In the genomic region with DNA sequence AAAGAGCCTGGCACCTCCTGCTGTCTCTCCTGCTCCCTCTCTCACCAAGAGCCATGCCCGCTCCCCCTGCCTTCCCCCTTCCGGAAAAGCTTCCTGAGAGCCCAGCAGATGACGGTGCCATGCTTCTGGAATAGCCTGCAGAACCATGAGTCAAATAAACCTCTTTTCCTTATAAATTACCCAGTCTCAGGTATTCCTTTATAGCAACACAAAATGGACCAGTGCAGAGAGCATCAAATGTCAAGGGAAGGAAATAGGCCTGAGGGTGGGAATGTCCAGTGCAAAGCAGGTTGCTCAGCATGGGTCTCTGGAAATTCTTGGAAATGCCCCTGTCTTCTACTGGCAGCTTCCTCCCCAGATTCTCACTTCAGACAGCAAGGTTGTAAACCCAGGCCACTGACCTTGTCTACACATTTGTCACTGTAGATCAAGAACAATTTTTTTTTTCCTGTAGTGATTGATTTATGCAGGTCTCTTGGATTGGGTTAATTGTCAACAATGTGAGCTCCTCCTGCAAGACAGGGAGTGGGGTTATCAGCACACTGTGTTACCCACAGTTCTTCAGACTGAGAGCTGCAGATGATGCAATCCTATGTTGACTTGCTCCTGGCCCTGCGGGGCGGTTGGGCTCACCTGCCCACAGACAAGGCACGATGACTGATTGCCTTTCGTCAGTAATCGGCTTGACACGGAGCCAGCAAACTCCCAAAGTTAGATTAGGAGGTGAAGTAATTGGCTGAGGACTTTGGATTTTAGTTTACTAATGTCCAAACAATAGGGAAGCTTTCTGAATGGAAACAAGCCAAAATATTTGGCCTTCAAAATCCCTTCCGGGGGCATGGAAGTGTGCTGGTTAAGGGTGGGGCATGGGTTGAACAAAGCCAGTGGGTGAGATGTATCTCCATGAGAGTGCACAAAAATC, we compare ENCODE assay signal across 1 cellular context.
TF ChIP-seq lines count a peak whose summit lies in the region.

No MANE protein-coding gene starts in this region.

TF ChIP-seq in HepG2, 621 proteins besides CTCF, POLR2A, EP300 and RAD21 (continued from another document and continues in another):
- TF ChIP-seq, protein P1, sequence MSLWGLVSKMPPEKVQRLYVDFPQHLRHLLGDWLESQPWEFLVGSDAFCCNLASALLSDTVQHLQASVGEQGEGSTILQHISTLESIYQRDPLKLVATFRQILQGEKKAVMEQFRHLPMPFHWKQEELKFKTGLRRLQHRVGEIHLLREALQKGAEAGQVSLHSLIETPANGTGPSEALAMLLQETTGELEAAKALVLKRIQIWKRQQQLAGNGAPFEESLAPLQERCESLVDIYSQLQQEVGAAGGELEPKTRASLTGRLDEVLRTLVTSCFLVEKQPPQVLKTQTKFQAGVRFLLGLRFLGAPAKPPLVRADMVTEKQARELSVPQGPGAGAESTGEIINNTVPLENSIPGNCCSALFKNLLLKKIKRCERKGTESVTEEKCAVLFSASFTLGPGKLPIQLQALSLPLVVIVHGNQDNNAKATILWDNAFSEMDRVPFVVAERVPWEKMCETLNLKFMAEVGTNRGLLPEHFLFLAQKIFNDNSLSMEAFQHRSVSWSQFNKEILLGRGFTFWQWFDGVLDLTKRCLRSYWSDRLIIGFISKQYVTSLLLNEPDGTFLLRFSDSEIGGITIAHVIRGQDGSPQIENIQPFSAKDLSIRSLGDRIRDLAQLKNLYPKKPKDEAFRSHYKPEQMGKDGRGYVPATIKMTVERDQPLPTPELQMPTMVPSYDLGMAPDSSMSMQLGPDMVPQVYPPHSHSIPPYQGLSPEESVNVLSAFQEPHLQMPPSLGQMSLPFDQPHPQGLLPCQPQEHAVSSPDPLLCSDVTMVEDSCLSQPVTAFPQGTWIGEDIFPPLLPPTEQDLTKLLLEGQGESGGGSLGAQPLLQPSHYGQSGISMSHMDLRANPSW (CRISPR knock-in tag; IDR thresholded peaks at IDR 0.05; ENCODE audit: borderline replicate concordance): no peak
- TF ChIP-seq CBX2 (IDR thresholded peaks at IDR 0.05; ENCODE audit: low read depth, low read length) (no peak), CBX2 (CRISPR knock-in tag; IDR thresholded peaks at IDR 0.05; ENCODE audit: low read depth) (no peak), NRL (CRISPR knock-in tag; IDR thresholded peaks at IDR 0.05; ENCODE audit: borderline replicate concordance) (no peak), MATR3 (CRISPR knock-in tag; IDR thresholded peaks at IDR 0.05) (no peak), ZBTB7A (CRISPR knock-in tag; IDR thresholded peaks at IDR 0.05) (no peak), RAD51 (IDR thresholded peaks at IDR 0.05; ENCODE audit: borderline replicate concordance) (no peak), GABPA (IDR thresholded peaks at IDR 0.05; ENCODE audit: low read depth, low read length) (no peak), GABPA (CRISPR knock-in tag; IDR thresholded peaks at IDR 0.05; ENCODE audit: low read depth) (peak; percentile 71), ZNF484 (CRISPR knock-in tag; IDR thresholded peaks at IDR 0.05; ENCODE audit: borderline replicate concordance, low read depth) (no peak), ZNF883 (CRISPR knock-in tag; IDR thresholded peaks at IDR 0.05; ENCODE audit: not compliant biosample characterization) (no peak), ZNF432 (CRISPR knock-in tag; IDR thresholded peaks at IDR 0.05; ENCODE audit: borderline replicate concordance) (no peak), U2AF1 (optimal IDR thresholded peaks at IDR 0.05; ENCODE audit: low read depth, low read length) (no peak), CBX1 (IDR thresholded peaks at IDR 0.05; ENCODE audit: low read depth) (no peak), ZNF441 (CRISPR knock-in tag; IDR thresholded peaks at IDR 0.05; ENCODE audit: borderline replicate concordance) (no peak), CENPT (CRISPR knock-in tag; IDR thresholded peaks at IDR 0.05; ENCODE audit: low read depth) (no peak), ZNF136 (CRISPR knock-in tag; IDR thresholded peaks at IDR 0.05; ENCODE audit: low read depth) (no peak), PHF20 (CRISPR knock-in tag; IDR thresholded peaks at IDR 0.05) (no peak), RBFOX2 (IDR thresholded peaks at IDR 0.05; ENCODE audit: low read depth, low read length) (no peak), ZNF749 (CRISPR knock-in tag; IDR thresholded peaks at IDR 0.05; ENCODE audit: borderline replicate concordance) (peak; percentile 63; the same call in 1 of the 2 replicates), ZNF138 (CRISPR knock-in tag; IDR thresholded peaks at IDR 0.05; ENCODE audit: low read depth) (no peak), ZBTB8A (CRISPR knock-in tag; IDR thresholded peaks at IDR 0.05; ENCODE audit: borderline replicate concordance, low read depth) (no peak), ZFP1 (CRISPR knock-in tag; IDR thresholded peaks at IDR 0.05) (no peak), ZNF546 (CRISPR knock-in tag; conservative IDR thresholded peaks at IDR 0.05) (no peak), SMAD9 (CRISPR knock-in tag; IDR thresholded peaks at IDR 0.05) (no peak), HIVEP1 (CRISPR knock-in tag; IDR thresholded peaks at IDR 0.05) (no peak), ZFP36L2 (CRISPR knock-in tag; IDR thresholded peaks at IDR 0.05) (no peak), SATB2 (CRISPR knock-in tag; IDR thresholded peaks at IDR 0.05) (no peak), ZFP37 (CRISPR knock-in tag; IDR thresholded peaks at IDR 0.05; ENCODE audit: borderline replicate concordance) (no peak), ARNT2 (CRISPR knock-in tag; IDR thresholded peaks at IDR 0.05; ENCODE audit: low read depth) (no peak), ZNF558 (CRISPR knock-in tag; IDR thresholded peaks at IDR 0.05; ENCODE audit: borderline replicate concordance) (no peak), ZBTB3 (CRISPR knock-in tag; IDR thresholded peaks at IDR 0.05; ENCODE audit: borderline replicate concordance, low read depth) (no peak), GFI1 (CRISPR knock-in tag; IDR thresholded peaks at IDR 0.05; ENCODE audit: borderline replicate concordance) (peak; percentile 54; the same call in 1 of the 2 replicates), ZZZ3 (CRISPR knock-in tag; IDR thresholded peaks at IDR 0.05; ENCODE audit: borderline replicate concordance) (no peak), KAT7 (CRISPR knock-in tag; IDR thresholded peaks at IDR 0.05; ENCODE audit: borderline replicate concordance) (no peak), CREB1 (IDR thresholded peaks at IDR 0.05) (no peak), CREB1 (CRISPR knock-in tag; IDR thresholded peaks at IDR 0.05) (peak; percentile 54), ZNF33A (CRISPR knock-in tag; IDR thresholded peaks at IDR 0.05; ENCODE audit: borderline replicate concordance) (no peak), ZNF563 (CRISPR knock-in tag; IDR thresholded peaks at IDR 0.05) (no peak), KDM3A (CRISPR knock-in tag; IDR thresholded peaks at IDR 0.05; ENCODE audit: low read depth) (no peak), ZNF160 (CRISPR knock-in tag; IDR thresholded peaks at IDR 0.05) (no peak)
- TF ChIP-seq, protein P2, sequence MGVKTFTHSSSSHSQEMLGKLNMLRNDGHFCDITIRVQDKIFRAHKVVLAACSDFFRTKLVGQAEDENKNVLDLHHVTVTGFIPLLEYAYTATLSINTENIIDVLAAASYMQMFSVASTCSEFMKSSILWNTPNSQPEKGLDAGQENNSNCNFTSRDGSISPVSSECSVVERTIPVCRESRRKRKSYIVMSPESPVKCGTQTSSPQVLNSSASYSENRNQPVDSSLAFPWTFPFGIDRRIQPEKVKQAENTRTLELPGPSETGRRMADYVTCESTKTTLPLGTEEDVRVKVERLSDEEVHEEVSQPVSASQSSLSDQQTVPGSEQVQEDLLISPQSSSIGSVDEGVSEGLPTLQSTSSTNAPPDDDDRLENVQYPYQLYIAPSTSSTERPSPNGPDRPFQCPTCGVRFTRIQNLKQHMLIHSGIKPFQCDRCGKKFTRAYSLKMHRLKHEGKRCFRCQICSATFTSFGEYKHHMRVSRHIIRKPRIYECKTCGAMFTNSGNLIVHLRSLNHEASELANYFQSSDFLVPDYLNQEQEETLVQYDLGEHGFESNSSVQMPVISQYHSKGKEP (CRISPR knock-in tag; IDR thresholded peaks at IDR 0.05): no peak
- TF ChIP-seq, protein P3, sequence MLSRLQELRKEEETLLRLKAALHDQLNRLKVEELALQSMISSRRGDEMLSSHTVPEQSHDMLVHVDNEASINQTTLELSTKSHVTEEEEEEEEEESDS (CRISPR knock-in tag; IDR thresholded peaks at IDR 0.05; ENCODE audit: borderline replicate concordance): no peak
- TF ChIP-seq, protein P4, sequence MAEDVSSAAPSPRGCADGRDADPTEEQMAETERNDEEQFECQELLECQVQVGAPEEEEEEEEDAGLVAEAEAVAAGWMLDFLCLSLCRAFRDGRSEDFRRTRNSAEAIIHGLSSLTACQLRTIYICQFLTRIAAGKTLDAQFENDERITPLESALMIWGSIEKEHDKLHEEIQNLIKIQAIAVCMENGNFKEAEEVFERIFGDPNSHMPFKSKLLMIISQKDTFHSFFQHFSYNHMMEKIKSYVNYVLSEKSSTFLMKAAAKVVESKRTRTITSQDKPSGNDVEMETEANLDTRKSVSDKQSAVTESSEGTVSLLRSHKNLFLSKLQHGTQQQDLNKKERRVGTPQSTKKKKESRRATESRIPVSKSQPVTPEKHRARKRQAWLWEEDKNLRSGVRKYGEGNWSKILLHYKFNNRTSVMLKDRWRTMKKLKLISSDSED (CRISPR knock-in tag; IDR thresholded peaks at IDR 0.05): no peak
- TF ChIP-seq, protein P5, sequence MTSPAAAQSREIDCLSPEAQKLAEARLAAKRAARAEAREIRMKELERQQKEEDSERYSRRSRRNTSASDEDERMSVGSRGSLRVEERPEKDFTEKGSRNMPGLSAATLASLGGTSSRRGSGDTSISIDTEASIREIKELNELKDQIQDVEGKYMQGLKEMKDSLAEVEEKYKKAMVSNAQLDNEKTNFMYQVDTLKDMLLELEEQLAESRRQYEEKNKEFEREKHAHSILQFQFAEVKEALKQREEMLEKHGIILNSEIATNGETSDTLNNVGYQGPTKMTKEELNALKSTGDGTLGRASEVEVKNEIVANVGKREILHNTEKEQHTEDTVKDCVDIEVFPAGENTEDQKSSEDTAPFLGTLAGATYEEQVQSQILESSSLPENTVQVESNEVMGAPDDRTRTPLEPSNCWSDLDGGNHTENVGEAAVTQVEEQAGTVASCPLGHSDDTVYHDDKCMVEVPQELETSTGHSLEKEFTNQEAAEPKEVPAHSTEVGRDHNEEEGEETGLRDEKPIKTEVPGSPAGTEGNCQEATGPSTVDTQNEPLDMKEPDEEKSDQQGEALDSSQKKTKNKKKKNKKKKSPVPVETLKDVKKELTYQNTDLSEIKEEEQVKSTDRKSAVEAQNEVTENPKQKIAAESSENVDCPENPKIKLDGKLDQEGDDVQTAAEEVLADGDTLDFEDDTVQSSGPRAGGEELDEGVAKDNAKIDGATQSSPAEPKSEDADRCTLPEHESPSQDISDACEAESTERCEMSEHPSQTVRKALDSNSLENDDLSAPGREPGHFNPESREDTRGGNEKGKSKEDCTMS (CRISPR knock-in tag; conservative IDR thresholded peaks at IDR 0.05): no peak
- TF ChIP-seq, protein P6, sequence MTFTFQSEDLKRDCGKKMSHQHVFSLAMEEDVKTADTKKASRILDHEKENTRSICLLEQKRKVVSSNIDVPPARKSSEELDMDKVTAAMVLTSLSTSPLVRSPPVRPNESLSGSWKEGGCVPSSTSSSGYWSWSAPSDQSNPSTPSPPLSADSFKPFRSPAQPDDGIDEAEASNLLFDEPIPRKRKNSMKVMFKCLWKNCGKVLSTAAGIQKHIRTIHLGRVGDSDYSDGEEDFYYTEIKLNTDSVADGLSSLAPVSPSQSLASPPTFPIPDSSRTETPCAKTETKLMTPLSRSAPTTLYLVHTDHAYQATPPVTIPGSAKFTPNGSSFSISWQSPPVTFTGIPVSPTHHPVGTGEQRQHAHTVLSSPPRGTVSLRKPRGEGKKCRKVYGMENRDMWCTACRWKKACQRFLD (CRISPR knock-in tag; IDR thresholded peaks at IDR 0.05; ENCODE audit: borderline replicate concordance): no peak
- TF ChIP-seq, protein P7, sequence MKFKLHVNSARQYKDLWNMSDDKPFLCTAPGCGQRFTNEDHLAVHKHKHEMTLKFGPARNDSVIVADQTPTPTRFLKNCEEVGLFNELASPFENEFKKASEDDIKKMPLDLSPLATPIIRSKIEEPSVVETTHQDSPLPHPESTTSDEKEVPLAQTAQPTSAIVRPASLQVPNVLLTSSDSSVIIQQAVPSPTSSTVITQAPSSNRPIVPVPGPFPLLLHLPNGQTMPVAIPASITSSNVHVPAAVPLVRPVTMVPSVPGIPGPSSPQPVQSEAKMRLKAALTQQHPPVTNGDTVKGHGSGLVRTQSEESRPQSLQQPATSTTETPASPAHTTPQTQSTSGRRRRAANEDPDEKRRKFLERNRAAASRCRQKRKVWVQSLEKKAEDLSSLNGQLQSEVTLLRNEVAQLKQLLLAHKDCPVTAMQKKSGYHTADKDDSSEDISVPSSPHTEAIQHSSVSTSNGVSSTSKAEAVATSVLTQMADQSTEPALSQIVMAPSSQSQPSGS (CRISPR knock-in tag; IDR thresholded peaks at IDR 0.05): peak; percentile 85; the same call in 1 of the 2 replicates
- TF ChIP-seq, protein P8, sequence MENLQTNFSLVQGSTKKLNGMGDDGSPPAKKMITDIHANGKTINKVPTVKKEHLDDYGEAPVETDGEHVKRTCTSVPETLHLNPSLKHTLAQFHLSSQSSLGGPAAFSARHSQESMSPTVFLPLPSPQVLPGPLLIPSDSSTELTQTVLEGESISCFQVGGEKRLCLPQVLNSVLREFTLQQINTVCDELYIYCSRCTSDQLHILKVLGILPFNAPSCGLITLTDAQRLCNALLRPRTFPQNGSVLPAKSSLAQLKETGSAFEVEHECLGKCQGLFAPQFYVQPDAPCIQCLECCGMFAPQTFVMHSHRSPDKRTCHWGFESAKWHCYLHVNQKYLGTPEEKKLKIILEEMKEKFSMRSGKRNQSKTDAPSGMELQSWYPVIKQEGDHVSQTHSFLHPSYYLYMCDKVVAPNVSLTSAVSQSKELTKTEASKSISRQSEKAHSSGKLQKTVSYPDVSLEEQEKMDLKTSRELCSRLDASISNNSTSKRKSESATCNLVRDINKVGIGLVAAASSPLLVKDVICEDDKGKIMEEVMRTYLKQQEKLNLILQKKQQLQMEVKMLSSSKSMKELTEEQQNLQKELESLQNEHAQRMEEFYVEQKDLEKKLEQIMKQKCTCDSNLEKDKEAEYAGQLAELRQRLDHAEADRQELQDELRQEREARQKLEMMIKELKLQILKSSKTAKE (CRISPR knock-in tag; IDR thresholded peaks at IDR 0.05; ENCODE audit: borderline replicate concordance): peak; percentile 51
- TF ChIP-seq, protein P9, sequence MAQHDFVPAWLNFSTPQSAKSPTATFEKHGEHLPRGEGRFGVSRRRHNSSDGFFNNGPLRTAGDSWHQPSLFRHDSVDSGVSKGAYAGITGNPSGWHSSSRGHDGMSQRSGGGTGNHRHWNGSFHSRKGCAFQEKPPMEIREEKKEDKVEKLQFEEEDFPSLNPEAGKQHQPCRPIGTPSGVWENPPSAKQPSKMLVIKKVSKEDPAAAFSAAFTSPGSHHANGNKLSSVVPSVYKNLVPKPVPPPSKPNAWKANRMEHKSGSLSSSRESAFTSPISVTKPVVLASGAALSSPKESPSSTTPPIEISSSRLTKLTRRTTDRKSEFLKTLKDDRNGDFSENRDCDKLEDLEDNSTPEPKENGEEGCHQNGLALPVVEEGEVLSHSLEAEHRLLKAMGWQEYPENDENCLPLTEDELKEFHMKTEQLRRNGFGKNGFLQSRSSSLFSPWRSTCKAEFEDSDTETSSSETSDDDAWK (CRISPR knock-in tag; IDR thresholded peaks at IDR 0.05): no peak
